ENCODE assay signal across 18 cellular contexts in genomic region chr2:229178706-229179105, GRCh38.
DNase-seq lines count a peak whose midpoint lies in the region; ATAC-seq and TF ChIP-seq lines count a peak whose summit lies in the region.
"Had no signal": no experiment of that assay in that cellular context is flagged by ENCODE, and none has a peak within 500 bp of the region (broad histone marks: within the 10 kb centered on the region; RNA-seq: fewer than 3 reads in every experiment).

No MANE protein-coding gene starts in this region.

- peak overlapping the region; percentile 55 for H3K27ac ChIP-seq in left ventricle myocardium inferior (replicated peaks)
- H3K27ac ChIP-seq in adrenal gland: peak overlapping the region in 3 of 5 donors; percentile 49 to 62 (median 60)
- H3K27ac ChIP-seq in thoracic aorta: peak overlapping the region; percentile 55 to 70
- H3K27ac ChIP-seq: C4-2B had no signal

- intact Hi-C loops in left ventricle myocardium inferior (cut with micrococcal nuclease) (no loop called here), cardiac septum (cut with DNase I) (no loop called here), adrenal gland (cut with DNase I) (no loop called here), left ventricle myocardium superior (cut with micrococcal nuclease) (no loop called here)

- H3K36me3 ChIP-seq in left ventricle myocardium inferior: no peaks in the 10 kb centered on the region
- H3K36me3 ChIP-seq in adrenal gland (replicated peaks in 1 of 2): no peaks in the 10 kb centered on the region
- no peaks in the 10 kb centered on the region for H3K36me3 ChIP-seq in thoracic aorta

- no peaks in the 10 kb centered on the region for H3K9me3 ChIP-seq in left ventricle myocardium inferior (replicated peaks)
- no peaks in the 10 kb centered on the region for H3K9me3 ChIP-seq in adrenal gland (replicated peaks in 1 of 3)
- H3K9me3 ChIP-seq in thoracic aorta: no peaks in the 10 kb centered on the region

- TF ChIP-seq CTCF in left ventricle myocardium inferior (IDR thresholded peaks at IDR 0.05; ENCODE audit: borderline replicate concordance) (no peak), adrenal gland (IDR thresholded peaks at IDR 0.05) (no peak), thoracic aorta (IDR thresholded peaks at IDR 0.05) (no peak)

- no peak for DNase-seq in left ventricle myocardium inferior
- DNase-seq in cardiac septum (ENCODE audit: low spot score): no peak
- no peak for DNase-seq in adrenal gland
- no peak for DNase-seq in left ventricle myocardium superior
- no peak for DNase-seq in thoracic aorta (ENCODE audit: low spot score)
- DNase-seq in activated effector memory CD4-positive, alpha-beta T cell treated with Interleukin-2 at 50 U/mL for 16 hours: no peak
- DNase-seq: AML-193; CD4-positive, alpha-beta T cell; DMS153; DMS79; GDM1; GOT3; H7; HFFc6 had no signal

- H3K4me3 ChIP-seq in left ventricle myocardium inferior (no peak overlapping the region), adrenal gland (no peak overlapping the region), thoracic aorta (no peak overlapping the region)

- TF ChIP-seq POLR2A in adrenal gland (IDR thresholded peaks at IDR 0.05): no peak

- H3K4me1 ChIP-seq in left ventricle myocardium inferior (peaks cover 18% of the 10 kb centered on the region), adrenal gland (replicated peaks in 1 of 2) (peaks cover 17 to 31% of the 10 kb centered on the region in 2 donors), thoracic aorta (ENCODE audit: control insufficient read depth in 1 of 2, low read depth in 2 of 2) (peaks cover 5 to 93% of the 10 kb centered on the region in 2 donors)

- H3K27me3 ChIP-seq in left ventricle myocardium inferior (ENCODE audit: low read depth) (no peaks in the 10 kb centered on the region), adrenal gland (no peaks in the 10 kb centered on the region), thoracic aorta (replicated peaks; ENCODE audit: insufficient read depth) (no peaks in the 10 kb centered on the region)

- ATAC-seq in left ventricle myocardium superior (peak; percentile 38), thoracic aorta (ENCODE audit: insufficient number of reproducible peaks, low FRiP score, low read depth) (no peak), GM18861 (IDR thresholded peaks at IDR 0.05; ENCODE audit: unreplicated experiment) (no peak), HG02840 (IDR thresholded peaks at IDR 0.05; ENCODE audit: low FRiP score, unreplicated experiment) (no peak)
- ATAC-seq: HCT116 had no signal

- 69 to 74% (median 74%) methylated on average over 5 of the region's 5 CpGs for WGBS in adrenal gland, 4 donors
